Comparison of ENCODE assay signal across 29 cellular contexts in the genomic region with DNA sequence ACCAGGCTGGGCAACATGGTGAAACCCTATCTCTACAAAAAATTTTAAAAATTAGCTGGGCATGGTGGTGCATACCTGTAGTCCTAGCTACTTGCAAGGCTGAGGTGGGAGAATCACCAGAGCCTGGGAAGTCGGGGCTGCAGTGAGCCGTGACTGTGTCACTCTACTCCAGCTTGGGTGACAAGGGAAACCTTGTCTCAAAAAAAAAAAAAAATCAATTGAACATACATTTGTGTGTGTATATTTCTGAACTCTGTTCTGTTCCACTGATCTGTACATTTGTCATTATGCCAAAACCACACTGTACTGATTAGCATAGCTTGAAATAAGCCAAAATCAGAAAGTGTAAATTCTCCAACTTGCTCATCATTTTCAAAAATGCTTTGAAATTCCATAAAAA.
"Had no signal": no experiment of that assay in that cellular context is flagged by ENCODE, and none has a peak within 500 bp of the region (broad histone marks: within the 10 kb centered on the region; RNA-seq: fewer than 3 reads in every experiment).

No MANE protein-coding gene starts in this region.

- H3K27ac ChIP-seq: neutrophil, pancreas, prostate gland, right atrium auricular region, skin epidermis, spleen, suprapubic skin, testis, tibial artery, transverse colon, upper lobe of right lung, uterus had no signal

- H3K27me3 ChIP-seq: neutrophil, pancreas, right atrium auricular region, spleen, suprapubic skin, testis, tibial artery, transverse colon, upper lobe of right lung, uterus had no signal

- H3K4me3 ChIP-seq: pancreas, prostate gland, right atrium auricular region, skin epidermis, smooth muscle cell, spleen, suprapubic skin, testis, tibial artery, transverse colon, upper lobe of right lung, uterus had no signal

- FAIRE-seq: pancreas had no signal

- H3K4me1 ChIP-seq: pancreas, prostate gland, right atrium auricular region, spleen, suprapubic skin, testis, transverse colon, upper lobe of right lung, uterus had no signal

- DNase-seq: naive thymus-derived CD8-positive, alpha-beta T cell; nephron progenitor cell; nucleus accumbens; pancreas; retina; spleen; stimulated activated CD4-positive, alpha-beta T cell treated with anti-CD3 and anti-CD28 coated beads, Interleukin-12 subunit alpha, Interleukin-12 subunit beta, amount 100 ng/mL, for 4 hours; stimulated activated CD4-positive, alpha-beta T cell treated with anti-CD3 and anti-CD28 coated beads, Interleukin-1b, Interleukin-23, amount 100 ng/mL, for 48 hours; stimulated activated CD4-positive, alpha-beta T cell treated with anti-CD3 and anti-CD28 coated beads, Interleukin-4, amount 100 ng/mL, for 1 hour; stimulated activated CD4-positive, alpha-beta T cell treated with anti-CD3 and anti-CD28 coated beads, Interleukin-4, amount 100 ng/mL, for 4 hours; stimulated activated CD8-positive, alpha-beta memory T cell treated with anti-CD3 and anti-CD28 coated beads, Interleukin-4, amount 100 ng/mL, for 48 hours; stimulated activated naive CD4-positive, alpha-beta T cell; stimulated activated naive CD8-positive, alpha-beta T cell treated with anti-CD3 and anti-CD28 coated beads, Interleukin-15, amount 100 ng/mL, for 72 hours; stimulated activated naive CD8-positive, alpha-beta T cell treated with anti-CD3 and anti-CD28 coated beads, Interleukin-15, Interleukin-2, amounts not matched to agents 100 U/mL and 50 U/mL, for 24 hours; substantia nigra; testis; tibial artery; transverse colon; upper lobe of right lung; uterus had no signal

- ATAC-seq: naive thymus-derived CD8-positive, alpha-beta T cell; natural killer cell treated with Interleukin-12 subunit alpha and Interleukin-12 subunit beta and Interleukin-15 and Interleukin-18, amount 100 ng/mL, for 72 hours; pancreas; sciatic nerve; stimulated activated memory B cell treated with anti-CD40 and anti-IgM and Interleukin-4, amounts not matched to agents 10 μg/mL and 1 μg/mL and 100 μg/mL, for 72 hours; stimulated activated naive CD8-positive, alpha-beta T cell treated with anti-CD3 and anti-CD28 coated beads, Interleukin-15, amount 100 ng/mL, for 72 hours; stimulated activated naive CD8-positive, alpha-beta T cell treated with anti-CD3 and anti-CD28 coated beads, Interleukin-15, Interleukin-2, amounts not matched to agents 100 U/mL and 50 U/mL, for 24 hours; upper lobe of right lung had no signal

- H3K36me3 ChIP-seq: neutrophil, pancreas, prostate gland, right atrium auricular region, spleen, suprapubic skin, tibial artery, transverse colon, upper lobe of right lung, uterus had no signal

- H3K9me3 ChIP-seq: neutrophil, pancreas, prostate gland, right atrium auricular region, testis, transverse colon, upper lobe of right lung, uterus had no signal

- H3K4me2 ChIP-seq: smooth muscle cell had no signal
